ENCODE assay signal across 8 cellular contexts in genomic region chr2:143128681-143129580, GRCh38. TPM values are rescaled to one million over a fixed set of nuclear protein-coding genes. Genes with fewer than 3 reads are reported as not detected.
DNase-seq lines count a peak whose midpoint lies in the region; ATAC-seq lines count a peak whose summit lies in the region.

TSS of gene ARHGAP15 (plus strand) at chr2:143129419.

- intact Hi-C loops in Right ventricle myocardium superior (cut with DNase I), result no loop called here

- DNase-seq in CMK (ENCODE audit: low read depth), result peak; percentile 47
- peak; percentile 96 for DNase-seq in Jurkat, Clone E6-1 (ENCODE audit: low read depth, low spot score)
- peak; percentile 63 to 68 for DNase-seq in activated CD4-positive, alpha-beta T cell treated with anti-CD3 and anti-CD28 coated beads, Interleukin-2, amount 50 U/mL, for 4 hours
- peak; percentile 41 for DNase-seq in Right ventricle myocardium superior
- peak; percentile 54 to 59 for DNase-seq in stimulated activated CD8-positive, alpha-beta memory T cell treated with anti-CD3 and anti-CD28 coated beads, Interleukin-15, amount 100 ng/mL, for 48 hours (ENCODE audit: low read depth in 2 of 2)
- no peak for DNase-seq in dedifferentiated amniotic fluid mesenchymal stem cell (ENCODE audit: extremely low spot score)
- no peak for DNase-seq in GM03348 (ENCODE audit: low spot score)

- peak within 1 kb of the TSS; percentile 60 for H3K4me3 ChIP-seq in Jurkat, Clone E6-1 (ENCODE audit: low read length)

- ATAC-seq in GM21367 (IDR thresholded peaks at IDR 0.05; ENCODE audit: unreplicated experiment) (peak; percentile 88), Right ventricle myocardium superior (ENCODE audit: poor library complexity) (peak; percentile 63)

RNA-seq across cellular contexts. Expression of gene ARHGAP15, which starts in this region (rescaled TPM):
- 133 TPM for polyA plus RNA-seq in Jurkat, Clone E6-1 (2012; ENCODE audit: insufficient read depth, insufficient read length)
- 5.4 TPM for total RNA-seq in Right ventricle myocardium superior

Comparison
In these comparisons a context has a peak if more than half of its experiments do, and no peak if none do; other contexts are left out.
1. DNase-seq: peak in CMK (single experiment), Jurkat, Clone E6-1 (single experiment), activated CD4-positive, alpha-beta T cell treated with anti-CD3 and anti-CD28 coated beads, Interleukin-2, amount 50 U/mL, for 4 hours (2 of 2), Right ventricle myocardium superior (single experiment) and stimulated activated CD8-positive, alpha-beta memory T cell treated with anti-CD3 and anti-CD28 coated beads, Interleukin-15, amount 100 ng/mL, for 48 hours (2 of 2); none in dedifferentiated amniotic fluid mesenchymal stem cell (single experiment) and GM03348 (single experiment).